ENCODE assay signal across 26 cellular contexts in genomic region chr11:84788220-84788619, GRCh38.
"Had no signal": no experiment of that assay in that cellular context is flagged by ENCODE, and none has a peak within 500 bp of the region (broad histone marks: within the 10 kb centered on the region; RNA-seq: fewer than 3 reads in every experiment).

No MANE protein-coding gene starts in this region.

- DNase-seq: effector memory CD8-positive, alpha-beta T cell; glutamatergic neuron; left cardiac atrium; left ventricle myocardium inferior; lower lobe of right lung; mesenchymal stem cell; naive B cell; occipital lobe; retina; right lobe of liver; spleen; stimulated activated CD4-positive, alpha-beta T cell treated with anti-CD3 and anti-CD28 coated beads, Interleukin-15, amount 100 ng/mL, for 24 hours; stimulated activated CD4-positive, alpha-beta T cell treated with anti-CD3 and anti-CD28 coated beads, Interleukin-1b, Interleukin-23, amount 100 ng/mL, for 48 hours; stimulated activated CD4-positive, alpha-beta T cell treated with anti-CD3 and anti-CD28 coated beads, Interleukin-4, amount 100 ng/mL, for 24 hours; stimulated activated naive B cell treated with anti-CD40 and anti-IgM and Interleukin-4, amounts not matched to agents 10 μg/mL and 1 μg/mL and 100 μg/mL, for 72 hours; stimulated activated naive CD8-positive, alpha-beta T cell treated with anti-CD3 and anti-CD28 coated beads, Interleukin-15, amount 100 ng/mL, for 72 hours; testis; transverse colon had no signal

- ATAC-seq: effector memory CD8-positive, alpha-beta T cell; gastroesophageal sphincter; left cardiac atrium; lower lobe of right lung; right lobe of liver; stimulated activated naive B cell treated with anti-CD40 and anti-IgM and Interleukin-4, amounts not matched to agents 10 μg/mL and 1 μg/mL and 100 μg/mL, for 72 hours; stimulated activated naive CD8-positive, alpha-beta T cell treated with anti-CD3 and anti-CD28 coated beads, Interleukin-15, amount 100 ng/mL, for 72 hours had no signal

- H3K4me3 Mint-ChIP-seq: dendritic cell treated with granulocyte-macrophage colony-stimulating factor and Interleukin-4, amounts not matched to agents 40 ng/mL and 50 ng/mL, for 4 days; effector memory CD8-positive, alpha-beta T cell; naive B cell; nephron; stimulated activated naive B cell treated with anti-CD40 and anti-IgM and Interleukin-4, amounts not matched to agents 10 μg/mL and 1 μg/mL and 100 μg/mL, for 72 hours; stimulated activated naive CD8-positive, alpha-beta T cell treated with anti-CD3 and anti-CD28 coated beads, Interleukin-15, amount 100 ng/mL, for 72 hours had no signal

- H3K27ac Mint-ChIP-seq: dendritic cell treated with granulocyte-macrophage colony-stimulating factor and Interleukin-4, amounts not matched to agents 40 ng/mL and 50 ng/mL, for 4 days; effector memory CD8-positive, alpha-beta T cell; naive B cell; nephron; stimulated activated naive B cell treated with anti-CD40 and anti-IgM and Interleukin-4, amounts not matched to agents 10 μg/mL and 1 μg/mL and 100 μg/mL, for 72 hours; stimulated activated naive CD8-positive, alpha-beta T cell treated with anti-CD3 and anti-CD28 coated beads, Interleukin-15, amount 100 ng/mL, for 72 hours had no signal

- H3K27ac ChIP-seq: epithelial cell of prostate, esophagus muscularis mucosa, gastroesophageal sphincter, left ventricle myocardium inferior, lower lobe of right lung, parathyroid adenoma, prostate gland, right lobe of liver, spleen, testis, transverse colon had no signal

- H3K27me3 Mint-ChIP-seq: dendritic cell treated with granulocyte-macrophage colony-stimulating factor and Interleukin-4, amounts not matched to agents 40 ng/mL and 50 ng/mL, for 4 days; effector memory CD8-positive, alpha-beta T cell; naive B cell; stimulated activated naive B cell treated with anti-CD40 and anti-IgM and Interleukin-4, amounts not matched to agents 10 μg/mL and 1 μg/mL and 100 μg/mL, for 72 hours; stimulated activated naive CD8-positive, alpha-beta T cell treated with anti-CD3 and anti-CD28 coated beads, Interleukin-15, amount 100 ng/mL, for 72 hours had no signal

- FAIRE-seq: keratinocyte had no signal

- H3K36me3 ChIP-seq: esophagus muscularis mucosa, gastroesophageal sphincter, left ventricle myocardium inferior, lower lobe of right lung, prostate gland, right lobe of liver, spleen, transverse colon had no signal

- H3K9me3 Mint-ChIP-seq: dendritic cell treated with granulocyte-macrophage colony-stimulating factor and Interleukin-4, amounts not matched to agents 40 ng/mL and 50 ng/mL, for 4 days; nephron had no signal

- H3K9me3 ChIP-seq: esophagus muscularis mucosa, lower lobe of right lung, prostate gland, right lobe of liver, testis, transverse colon had no signal

- H3K36me3 Mint-ChIP-seq: naive B cell; stimulated activated naive B cell treated with anti-CD40 and anti-IgM and Interleukin-4, amounts not matched to agents 10 μg/mL and 1 μg/mL and 100 μg/mL, for 72 hours had no signal

- H3K4me1 Mint-ChIP-seq: nephron; stimulated activated naive CD8-positive, alpha-beta T cell treated with anti-CD3 and anti-CD28 coated beads, Interleukin-15, amount 100 ng/mL, for 72 hours had no signal

- H3K4me1 ChIP-seq: esophagus muscularis mucosa, gastroesophageal sphincter, left ventricle myocardium inferior, lower lobe of right lung, parathyroid adenoma, prostate gland, right lobe of liver, spleen, testis, transverse colon had no signal

- H3K4me3 ChIP-seq: esophagus muscularis mucosa, gastroesophageal sphincter, left ventricle myocardium inferior, lower lobe of right lung, prostate gland, right lobe of liver, spleen, testis, transverse colon had no signal

- H3K27me3 ChIP-seq: esophagus muscularis mucosa, gastroesophageal sphincter, right lobe of liver, spleen, testis, transverse colon had no signal
